Comparison of ENCODE assay signal across 11 cellular contexts in genomic region chr9:36194326-36195000, GRCh38. TPM values are rescaled to one million over a fixed set of nuclear protein-coding genes. Genes with fewer than 3 reads are reported as not detected.
DNase-seq lines count a peak whose midpoint lies in the region; ATAC-seq and TF ChIP-seq lines count a peak whose summit lies in the region.
"Had no signal": no experiment of that assay in that cellular context is flagged by ENCODE, and none has a peak within 500 bp of the region (broad histone marks: within the 10 kb centered on the region; RNA-seq: fewer than 3 reads in every experiment).

No MANE protein-coding gene starts in this region.

- H3K9me3 Mint-ChIP-seq in activated naive CD4-positive, alpha-beta T cell treated with anti-CD3 and anti-CD28 coated beads, Interleukin-2, amount 50 U/mL, for 24 hours: no peaks in the 10 kb centered on the region
- no peaks in the 10 kb centered on the region for H3K9me3 Mint-ChIP-seq in activated naive CD4-positive, alpha-beta T cell treated with anti-CD3 and anti-CD28 coated beads for 36 hours
- no peaks in the 10 kb centered on the region for H3K9me3 Mint-ChIP-seq in T-cell
- H3K9me3 Mint-ChIP-seq in stimulated activated naive CD8-positive, alpha-beta T cell treated with anti-CD3 and anti-CD28 coated beads, Interleukin-15, amount 100 ng/mL, for 72 hours: no peaks in the 10 kb centered on the region
- H3K9me3 Mint-ChIP-seq: naive B cell had no signal

- intact Hi-C loops in activated naive CD4-positive, alpha-beta T cell treated with anti-CD3 and anti-CD28 coated beads for 36 hours (cut with micrococcal nuclease): no loop called here

- CTCF ChIA-PET in activated naive CD4-positive, alpha-beta T cell treated with anti-CD3 and anti-CD28 coated beads for 36 hours (lab: Charles Lee): interaction anchor here (1.2 to 3.2 kb wide), 3 partner anchors 89 to 134 kb away, joined by 3 to 17 read pairs (median 5); no protein-coding TSS in a partner anchor
- CTCF ChIA-PET in T-cell (lab: Charles Lee): no interaction called here

- peak overlapping the region; percentile 98 for H3K4me3 Mint-ChIP-seq in activated naive CD4-positive, alpha-beta T cell treated with anti-CD3 and anti-CD28 coated beads, Interleukin-2, amount 50 U/mL, for 24 hours
- H3K4me3 Mint-ChIP-seq in activated naive CD4-positive, alpha-beta T cell treated with anti-CD3 and anti-CD28 coated beads for 36 hours: no peak overlapping the region
- H3K4me3 Mint-ChIP-seq in T-cell: peak overlapping the region in 2 of 3 donors; percentile 29 to 94
- peak overlapping the region; percentile 22 to 34 for H3K4me3 Mint-ChIP-seq in stimulated activated naive CD8-positive, alpha-beta T cell treated with anti-CD3 and anti-CD28 coated beads, Interleukin-15, amount 100 ng/mL, for 72 hours

- no peak for ATAC-seq in T-cell (replicated peaks in 1 of 4)
- no peak for ATAC-seq in stimulated activated naive CD8-positive, alpha-beta T cell treated with anti-CD3 and anti-CD28 coated beads, Interleukin-15, amount 100 ng/mL, for 72 hours
- no peak for ATAC-seq in HG03097 (IDR thresholded peaks at IDR 0.05; ENCODE audit: low FRiP score, unreplicated experiment)

- TF ChIP-seq CTCF in fibroblast of pulmonary artery (IDR thresholded peaks at IDR 0.05; ENCODE audit: low read length, missing control alignments): no peak

- no peaks in the 10 kb centered on the region for H3K27me3 Mint-ChIP-seq in activated naive CD4-positive, alpha-beta T cell treated with anti-CD3 and anti-CD28 coated beads, Interleukin-2, amount 50 U/mL, for 24 hours
- no peaks in the 10 kb centered on the region for H3K27me3 Mint-ChIP-seq in activated naive CD4-positive, alpha-beta T cell treated with anti-CD3 and anti-CD28 coated beads for 36 hours (ENCODE audit: low read depth)
- H3K27me3 Mint-ChIP-seq in T-cell: no peaks in the 10 kb centered on the region
- H3K27me3 Mint-ChIP-seq in stimulated activated naive CD8-positive, alpha-beta T cell treated with anti-CD3 and anti-CD28 coated beads, Interleukin-15, amount 100 ng/mL, for 72 hours: no peaks in the 10 kb centered on the region
- H3K27me3 Mint-ChIP-seq: naive B cell had no signal

- H3K4me1 Mint-ChIP-seq in activated naive CD4-positive, alpha-beta T cell treated with anti-CD3 and anti-CD28 coated beads, Interleukin-2, amount 50 U/mL, for 24 hours: peaks cover 53% of the 10 kb centered on the region
- peaks cover 42% of the 10 kb centered on the region for H3K4me1 Mint-ChIP-seq in activated naive CD4-positive, alpha-beta T cell treated with anti-CD3 and anti-CD28 coated beads for 36 hours (ENCODE audit: low read depth)
- H3K4me1 Mint-ChIP-seq in T-cell: peaks cover 52 to 60% (median 58%) of the 10 kb centered on the region in 3 donors
- peaks cover 50% of the 10 kb centered on the region for H3K4me1 Mint-ChIP-seq in stimulated activated naive CD8-positive, alpha-beta T cell treated with anti-CD3 and anti-CD28 coated beads, Interleukin-15, amount 100 ng/mL, for 72 hours

- H3K27ac Mint-ChIP-seq in activated naive CD4-positive, alpha-beta T cell treated with anti-CD3 and anti-CD28 coated beads, Interleukin-2, amount 50 U/mL, for 24 hours: peak overlapping the region; percentile 83
- H3K27ac Mint-ChIP-seq in activated naive CD4-positive, alpha-beta T cell treated with anti-CD3 and anti-CD28 coated beads for 36 hours: no peak overlapping the region
- H3K27ac Mint-ChIP-seq in T-cell: no peak overlapping the region
- peak overlapping the region in 1 of 2 donors; percentile 83 for H3K27ac Mint-ChIP-seq in stimulated activated naive CD8-positive, alpha-beta T cell treated with anti-CD3 and anti-CD28 coated beads, Interleukin-15, amount 100 ng/mL, for 72 hours

- H3K4me3 ChIP-seq in fibroblast of pulmonary artery (replicated peaks; ENCODE audit: low read depth, low read length): peak overlapping the region; percentile 15
- H3K4me3 ChIP-seq: colonic mucosa had no signal

- DNase-seq in activated naive CD4-positive, alpha-beta T cell treated with anti-CD3 and anti-CD28 coated beads for 36 hours: no peak
- no peak for DNase-seq in T-cell
- no peak for DNase-seq in fibroblast of pulmonary artery (ENCODE audit: low read depth)
- DNase-seq in stimulated activated naive CD8-positive, alpha-beta T cell treated with anti-CD3 and anti-CD28 coated beads, Interleukin-15, amount 100 ng/mL, for 72 hours: no peak
- no peak for DNase-seq in DMS 273 treated with DMSO at 0.1 percent for 48 hours (lab: John Stamatoyannopoulos, UW)
- DNase-seq in germinal center (ENCODE audit: low spot score): no peak
- DNase-seq: colonic mucosa, naive B cell, NCI-H2227 treated with DMSO at 0.1 percent for 48 hours had no signal

- POLR2A ChIA-PET in T-cell (lab: Charles Lee): interaction anchor here in 1 of 2 donors (0.5 kb wide), 1 partner anchor 140 kb away, joined by 8 read pairs; no protein-coding TSS in a partner anchor

- peaks cover 6% of the 10 kb centered on the region for H3K36me3 Mint-ChIP-seq in activated naive CD4-positive, alpha-beta T cell treated with anti-CD3 and anti-CD28 coated beads, Interleukin-2, amount 50 U/mL, for 24 hours
- H3K36me3 Mint-ChIP-seq in activated naive CD4-positive, alpha-beta T cell treated with anti-CD3 and anti-CD28 coated beads for 36 hours (ENCODE audit: low read depth): peaks cover 18% of the 10 kb centered on the region
- H3K36me3 Mint-ChIP-seq in T-cell: peaks cover 27% of the 10 kb centered on the region

RNA-seq across cellular contexts. Expression of gene CLTA, which starts 3.7 kb away (rescaled TPM):
- total RNA-seq in activated naive CD4-positive, alpha-beta T cell treated with anti-CD3 and anti-CD28 coated beads for 36 hours: 100 to 1,000 TPM in 1 of 2 experiments, 10 to 100 TPM in 1; 96.4 to 101 TPM
- 10 to 100 TPM; 40.2 to 79.0 (median 70.0) TPM for total RNA-seq in T-cell

RNA-seq across cellular contexts. Expression of gene CCIN, which starts 25.3 kb away (rescaled TPM):
- total RNA-seq in activated naive CD4-positive, alpha-beta T cell treated with anti-CD3 and anti-CD28 coated beads for 36 hours: not detected
- total RNA-seq in T-cell: under 1 TPM in 3 of 5 donors, not detected in 2; 0.13 to 0.84 (median 0.68) TPM

RNA-seq across cellular contexts. Expression of gene GLIPR2, which starts 57.9 kb away (rescaled TPM):
- 1 to 10 TPM; 8.0 to 9.7 TPM for total RNA-seq in activated naive CD4-positive, alpha-beta T cell treated with anti-CD3 and anti-CD28 coated beads for 36 hours
- 10 to 100 TPM; 25.6 to 37.8 (median 28.7) TPM for total RNA-seq in T-cell
